ENCODE assay signal across 2 cellular contexts in the genomic region with DNA sequence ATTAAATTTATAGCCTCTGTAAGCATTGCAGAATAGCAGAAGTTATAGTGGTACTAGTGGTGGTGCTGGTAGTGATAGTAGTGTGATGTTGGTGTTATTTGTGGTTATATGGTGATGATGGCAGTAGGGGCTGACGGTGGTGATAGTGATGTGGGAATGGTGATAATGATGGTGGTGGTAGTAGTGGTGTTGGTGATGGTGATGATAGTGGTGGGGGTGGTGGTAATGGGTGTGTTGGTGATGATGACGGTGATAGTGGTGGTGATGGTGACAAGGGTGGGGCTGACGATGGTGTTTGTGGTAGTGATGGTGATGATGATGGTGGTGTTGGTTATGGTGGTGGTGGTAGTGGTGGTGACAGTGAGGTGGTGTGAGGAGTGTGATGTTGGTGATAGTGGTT.
TF ChIP-seq lines count a peak whose summit lies in the region.

No MANE protein-coding gene starts in this region.

TF ChIP-seq in HepG2, 621 proteins besides CTCF, POLR2A, EP300 and RAD21:
- TF ChIP-seq SKI (IDR thresholded peaks at IDR 0.05; ENCODE audit: partially characterized antibody), result no peak
- TF ChIP-seq CREB1 (IDR thresholded peaks at IDR 0.05), result peak; percentile 82
- TF ChIP-seq CREB1 (CRISPR knock-in tag; IDR thresholded peaks at IDR 0.05), result no peak

TF ChIP-seq in K562, 482 proteins besides CTCF, POLR2A, EP300 and RAD21:
- no peak for TF ChIP-seq ZNF224 (CRISPR knock-in tag; IDR thresholded peaks at IDR 0.05)
- TF ChIP-seq SRSF3 (IDR thresholded peaks at IDR 0.05; ENCODE audit: insufficient read depth, low read length), result no peak
- TF ChIP-seq THRB (CRISPR knock-in tag; conservative IDR thresholded peaks at IDR 0.05), result 0 out of 2 replicates have a peak, but pooled peaks have one; percentile 28
- no peak for TF ChIP-seq PRDM10 (IDR thresholded peaks at IDR 0.05; ENCODE audit: partially characterized antibody)
